15 cellular contexts compared by ENCODE assay signal in genomic region chr6:149458196-149458595, GRCh38. TPM values are rescaled to one million over a fixed set of nuclear protein-coding genes. Genes with fewer than 3 reads are reported as not detected.
"Had no signal": no experiment of that assay in that cellular context is flagged by ENCODE, and none has a peak within 500 bp of the region (broad histone marks: within the 10 kb centered on the region; RNA-seq: fewer than 3 reads in every experiment).

No MANE protein-coding gene starts in this region.

- H3K9me3 Mint-ChIP-seq: stimulated activated memory B cell treated with anti-CD40 and anti-IgM and Interleukin-4, amounts not matched to agents 10 μg/mL and 1 μg/mL and 100 μg/mL, for 72 hours; WTC11 had no signal

- H3K9me3 ChIP-seq: colonic mucosa, esophagus squamous epithelium, transverse colon had no signal

- H3K27me3 Mint-ChIP-seq: naive thymus-derived CD4-positive, alpha-beta T cell; stimulated activated memory B cell treated with anti-CD40 and anti-IgM and Interleukin-4, amounts not matched to agents 10 μg/mL and 1 μg/mL and 100 μg/mL, for 72 hours had no signal

- DNase-seq: activated CD4-positive, alpha-beta T cell treated with anti-CD3 and anti-CD28 coated beads, Interleukin-2, amount 50 U/mL, for 48 hours; activated CD8-positive, alpha-beta memory T cell treated with anti-CD3 and anti-CD28 coated beads, Interleukin-2, amount 50 U/mL, for 48 hours; colonic mucosa; esophagus squamous epithelium; foreskin melanocyte; head of caudate nucleus; left colon; naive thymus-derived CD4-positive, alpha-beta T cell; small intestine; substantia nigra; T-helper 1 cell; transverse colon had no signal

- H3K36me3 ChIP-seq: colonic mucosa, esophagus squamous epithelium, transverse colon had no signal

- H3K27ac ChIP-seq: colonic mucosa, transverse colon had no signal

- H3K36me3 Mint-ChIP-seq: WTC11 had no signal

- H3K4me1 Mint-ChIP-seq: WTC11 had no signal

- H3K4me3 ChIP-seq: colonic mucosa, esophagus squamous epithelium, transverse colon had no signal

- H3K4me3 Mint-ChIP-seq: naive thymus-derived CD4-positive, alpha-beta T cell; stimulated activated memory B cell treated with anti-CD40 and anti-IgM and Interleukin-4, amounts not matched to agents 10 μg/mL and 1 μg/mL and 100 μg/mL, for 72 hours; WTC11 had no signal

- H3K27me3 ChIP-seq: colonic mucosa, transverse colon had no signal

- H3K27ac Mint-ChIP-seq: stimulated activated memory B cell treated with anti-CD40 and anti-IgM and Interleukin-4, amounts not matched to agents 10 μg/mL and 1 μg/mL and 100 μg/mL, for 72 hours; WTC11 had no signal

RNA-seq across cellular contexts. Expression of gene ZC3H12D, which starts 26.6 kb away (rescaled TPM):
- total RNA-seq: lung microvascular endothelial cell had no signal

RNA-seq across cellular contexts. Expression of gene SUMO4, which starts 58.1 kb away (rescaled TPM):
- polyA plus RNA-seq: small intestine had no signal
